Comparison of ENCODE assay signal across 23 cellular contexts in the genomic region with DNA sequence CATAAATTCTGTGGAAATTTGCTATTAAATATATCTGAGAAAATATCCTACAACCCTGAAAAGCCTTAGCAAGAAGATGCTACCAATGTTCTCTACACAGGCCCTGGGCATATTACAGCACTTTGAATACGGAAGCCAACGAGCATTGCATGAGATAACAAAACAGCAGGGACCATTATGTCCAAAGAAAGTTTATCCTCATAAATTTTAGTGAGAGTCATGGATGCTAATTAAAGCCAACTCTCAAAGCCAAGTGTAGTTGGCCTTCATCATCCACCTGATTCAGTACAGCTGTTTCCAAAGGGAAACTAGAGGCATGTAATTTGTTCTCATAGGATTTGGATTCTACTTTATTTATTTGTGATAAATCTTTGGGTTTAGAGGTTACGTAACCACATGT.
DNase-seq lines count a peak whose midpoint lies in the region; ATAC-seq and TF ChIP-seq lines count a peak whose summit lies in the region.
"Had no signal": no experiment of that assay in that cellular context is flagged by ENCODE, and none has a peak within 500 bp of the region (broad histone marks: within the 10 kb centered on the region; RNA-seq: fewer than 3 reads in every experiment).

No MANE protein-coding gene starts in this region.

- H3K4me3 Mint-ChIP-seq in nephron = peak overlapping the region in 1 of 3 experiments; percentile 19
- H3K4me3 Mint-ChIP-seq: activated B cell treated with CpG ODN at 0.5 μM for 24 hours; activated CD4-positive, alpha-beta memory T cell treated with anti-CD3 and anti-CD28 coated beads for 36 hours; B cell had no signal

- no peak for TF ChIP-seq CTCF in nephron (IDR thresholded peaks at IDR 0.05; ENCODE audit: unreplicated experiment in 3 of 3)
- no peak for TF ChIP-seq CTCF in WERI-Rb-1 (IDR thresholded peaks at IDR 0.05; ENCODE audit: low read depth, low read length)

- no peaks in the 10 kb centered on the region for H3K27me3 ChIP-seq in WERI-Rb-1 (ENCODE audit: insufficient read depth, low read depth, severe bottlenecking)
- H3K27me3 ChIP-seq: breast epithelium, Peyer's patch, spleen, tibial artery had no signal

- no peaks in the 10 kb centered on the region for H3K36me3 Mint-ChIP-seq in nephron (ENCODE audit: low read depth)
- H3K36me3 Mint-ChIP-seq: activated CD4-positive, alpha-beta memory T cell treated with anti-CD3 and anti-CD28 coated beads for 36 hours had no signal

- H3K9ac ChIP-seq in SK-N-MC (ENCODE audit: insufficient read length) = no peak overlapping the region

- H3K4me3 ChIP-seq in SK-N-MC (peak overlapping the region; percentile 28), WERI-Rb-1 (ENCODE audit: low read depth, low read length) (no peak overlapping the region)
- H3K4me3 ChIP-seq: breast epithelium, Peyer's patch, spleen, tibial artery had no signal

- H3K27ac Mint-ChIP-seq in nephron = peak overlapping the region; percentile 77 to 94 (median 88)
- H3K27ac Mint-ChIP-seq: activated B cell treated with CpG ODN at 0.5 μM for 24 hours; activated CD4-positive, alpha-beta memory T cell treated with anti-CD3 and anti-CD28 coated beads for 36 hours; B cell had no signal

- peaks cover 6% of the 10 kb centered on the region for H3K9me3 Mint-ChIP-seq in nephron
- H3K9me3 Mint-ChIP-seq: activated B cell treated with CpG ODN at 0.5 μM for 24 hours had no signal

- peak; percentile 62 for DNase-seq in EH (ENCODE audit: low read depth)
- DNase-seq in SK-N-MC (ENCODE audit: low read depth, low spot score) = peak; percentile 44
- DNase-seq in fibroblast of peridontal ligament (ENCODE audit: extremely low read depth) = peak; percentile 39
- no peak for DNase-seq in superior temporal gyrus (ENCODE audit: extremely low spot score)
- DNase-seq in WERI-Rb-1 = no peak
- no peak for DNase-seq in NCI-H1092 (lab: John Stamatoyannopoulos, UW)
- DNase-seq: activated B cell treated with CpG ODN at 0.5 μM for 24 hours; activated CD4-positive, alpha-beta memory T cell treated with anti-CD3 and anti-CD28 coated beads for 36 hours; activated effector memory CD4-positive, alpha-beta T cell treated with anti-CD3 and anti-CD28 coated beads, Interleukin-2, amount 50 U/mL, for 16 hours; COR-L47; DND-41; islet precursor cell; NCI-H1417 treated with DMSO at 0.1 percent for 48 hours; NCI-H510A treated with DMSO at 0.1 percent for 48 hours; Peyer's patch; spleen; stimulated activated CD4-positive, alpha-beta T cell treated with anti-CD3 and anti-CD28 coated beads, Interleukin-4, amount 100 ng/mL, for 24 hours; stimulated activated naive CD8-positive, alpha-beta T cell treated with anti-CD3 and anti-CD28 coated beads, Interleukin-15, Interleukin-2, amounts not matched to agents 100 U/mL and 50 U/mL, for 24 hours; tibial artery had no signal

- H3K27me3 Mint-ChIP-seq in nephron (ENCODE audit: low read depth) = no peaks in the 10 kb centered on the region
- H3K27me3 Mint-ChIP-seq: activated B cell treated with CpG ODN at 0.5 μM for 24 hours; activated CD4-positive, alpha-beta memory T cell treated with anti-CD3 and anti-CD28 coated beads for 36 hours had no signal

- H3K4me1 Mint-ChIP-seq in nephron = peaks cover 29% of the 10 kb centered on the region
- H3K4me1 Mint-ChIP-seq: activated B cell treated with CpG ODN at 0.5 μM for 24 hours, B cell had no signal

- H3K27ac ChIP-seq in SK-N-MC = peak overlapping the region; percentile 86
- no peak overlapping the region for H3K27ac ChIP-seq in WERI-Rb-1
- H3K27ac ChIP-seq: Peyer's patch had no signal

- no peaks in the 10 kb centered on the region for H3K36me3 ChIP-seq in SK-N-MC (ENCODE audit: insufficient read depth, low read length)
- no peaks in the 10 kb centered on the region for H3K36me3 ChIP-seq in WERI-Rb-1
- H3K36me3 ChIP-seq: breast epithelium, Peyer's patch, spleen, tibial artery had no signal

- no peak for ATAC-seq in GM19324 (IDR thresholded peaks at IDR 0.05; ENCODE audit: low FRiP score, unreplicated experiment)
- ATAC-seq: stimulated activated naive CD8-positive, alpha-beta T cell treated with anti-CD3 and anti-CD28 coated beads, Interleukin-15, Interleukin-2, amounts not matched to agents 100 U/mL and 50 U/mL, for 24 hours had no signal

- H3K9me3 ChIP-seq in SK-N-MC (ENCODE audit: low read depth, low read length) (no peaks in the 10 kb centered on the region), WERI-Rb-1 (ENCODE audit: severe bottlenecking) (no peaks in the 10 kb centered on the region)
- H3K9me3 ChIP-seq: breast epithelium, Peyer's patch, spleen, tibial artery had no signal

Comparison
In these comparisons a context has a peak if more than half of its experiments do, and no peak if none do; other contexts are left out.
1. DNase-seq: peak in EH (single experiment), SK-N-MC (single experiment) and fibroblast of peridontal ligament (single experiment); none in superior temporal gyrus (single experiment), WERI-Rb-1 (single experiment) and NCI-H1092 (single experiment).